In genomic region chr5:133404724-133405123, GRCh38 we compare ENCODE assay signal across 12 cellular contexts.
DNase-seq lines count a peak whose midpoint lies in the region; ATAC-seq and TF ChIP-seq lines count a peak whose summit lies in the region.
"Had no signal": no experiment of that assay in that cellular context is flagged by ENCODE, and none has a peak within 500 bp of the region (broad histone marks: within the 10 kb centered on the region; RNA-seq: fewer than 3 reads in every experiment).

No MANE protein-coding gene starts in this region.

- ATAC-seq in right cardiac atrium (no peak), GM21825 (IDR thresholded peaks at IDR 0.05; ENCODE audit: unreplicated experiment) (no peak)

- no peaks in the 10 kb centered on the region for H4K20me1 ChIP-seq in neural progenitor cell (ENCODE audit: low read depth)

- H3K4me1 Mint-ChIP-seq in neural progenitor cell = peaks cover 35% of the 10 kb centered on the region

- H3K27ac ChIP-seq in neural progenitor cell = no peak overlapping the region
- H3K27ac ChIP-seq in right cardiac atrium (ENCODE audit: low read length) = no peak overlapping the region
- H3K27ac ChIP-seq: cardiac muscle cell, PC-9 had no signal

- no peak overlapping the region for H2AFZ ChIP-seq in neural progenitor cell (replicated peaks)
- H2AFZ ChIP-seq: PC-9 had no signal

- no peaks in the 10 kb centered on the region for H3K79me2 ChIP-seq in neural progenitor cell (ENCODE audit: low read depth)

- no peaks in the 10 kb centered on the region for H3K9me3 Mint-ChIP-seq in neural progenitor cell
- H3K9me3 Mint-ChIP-seq: natural killer cell treated with Interleukin-12 subunit alpha and Interleukin-12 subunit beta and Interleukin-15 and Interleukin-18, amount 100 ng/mL, for 72 hours had no signal

- H3K9me3 ChIP-seq in neural progenitor cell (ENCODE audit: low read depth) = no peaks in the 10 kb centered on the region
- H3K9me3 ChIP-seq in right cardiac atrium (ENCODE audit: control insufficient read depth, low read length) = no peaks in the 10 kb centered on the region

- peaks cover 7% of the 10 kb centered on the region for H3K27me3 Mint-ChIP-seq in neural progenitor cell (ENCODE audit: insufficient read depth, low read depth)

- no peaks in the 10 kb centered on the region for H3F3A ChIP-seq in neural progenitor cell (ENCODE audit: low read depth)

- H3K4me3 Mint-ChIP-seq in neural progenitor cell = peak overlapping the region; percentile 64
- H3K4me3 Mint-ChIP-seq: natural killer cell treated with Interleukin-12 subunit alpha and Interleukin-12 subunit beta and Interleukin-15 and Interleukin-18, amount 100 ng/mL, for 72 hours had no signal

- peak overlapping the region; percentile 57 for H3K27ac Mint-ChIP-seq in neural progenitor cell
- H3K27ac Mint-ChIP-seq: natural killer cell treated with Interleukin-12 subunit alpha and Interleukin-12 subunit beta and Interleukin-15 and Interleukin-18, amount 100 ng/mL, for 72 hours had no signal

- no peaks in the 10 kb centered on the region for H3K36me3 ChIP-seq in neural progenitor cell
- H3K36me3 ChIP-seq: cardiac muscle cell had no signal

- no peak overlapping the region for H3K9ac ChIP-seq in neural progenitor cell

- DNase-seq in Jurkat, Clone E6-1 (ENCODE audit: low read depth, low spot score) = peak; percentile 48
- peak; percentile 46 for DNase-seq in activated CD8-positive, alpha-beta memory T cell treated with anti-CD3 and anti-CD28 coated beads, Interleukin-2, amount 50 U/mL, for 48 hours
- DNase-seq in neural progenitor cell (ENCODE audit: low spot score) (no peak), right cardiac atrium (no peak), inferior parietal cortex (ENCODE audit: extremely low spot score) (no peak)
- DNase-seq: DMS153; PC-9; stimulated activated CD4-positive, alpha-beta T cell treated with anti-CD3 and anti-CD28 coated beads, Interleukin-12 subunit alpha, Interleukin-12 subunit beta, amount 100 ng/mL, for 4 hours had no signal

- TF ChIP-seq CTCF in GM12872 (IDR thresholded peaks at IDR 0.05; ENCODE audit: insufficient read depth, low read depth, low read length) (peak; percentile 26; the same call in 1 of the 3 replicates), neural progenitor cell (IDR thresholded peaks at IDR 0.05) (peak; percentile 42)

- no peaks in the 10 kb centered on the region for H3K27me3 ChIP-seq in neural progenitor cell
- H3K27me3 ChIP-seq in right cardiac atrium (ENCODE audit: control insufficient read depth, insufficient read depth) = no peaks in the 10 kb centered on the region
- H3K27me3 ChIP-seq: cardiac muscle cell had no signal

- intact Hi-C loops in right cardiac atrium (cut with DNase I) = no loop called here

- peaks cover 21% of the 10 kb centered on the region for H3K4me1 ChIP-seq in neural progenitor cell
- no peaks in the 10 kb centered on the region for H3K4me1 ChIP-seq in right cardiac atrium (ENCODE audit: control insufficient read depth, insufficient read depth, low read length)

- H3K4me2 ChIP-seq in neural progenitor cell = no peak overlapping the region
- H3K4me2 ChIP-seq: PC-9 had no signal

- no peaks in the 10 kb centered on the region for H3K36me3 Mint-ChIP-seq in neural progenitor cell
- H3K36me3 Mint-ChIP-seq: natural killer cell treated with Interleukin-12 subunit alpha and Interleukin-12 subunit beta and Interleukin-15 and Interleukin-18, amount 100 ng/mL, for 72 hours had no signal

- H3K4me3 ChIP-seq in Jurkat, Clone E6-1 (ENCODE audit: low read length) = no peak overlapping the region
- H3K4me3 ChIP-seq in neural progenitor cell = no peak overlapping the region
- no peak overlapping the region for H3K4me3 ChIP-seq in right cardiac atrium (ENCODE audit: low read length)
- H3K4me3 ChIP-seq: cardiac muscle cell, PC-9 had no signal

- 70% methylated on average over 7 of the region's 7 CpGs for WGBS in right cardiac atrium

Comparison
In these comparisons a context has a peak if more than half of its experiments do, and no peak if none do; other contexts are left out.
1. DNase-seq: peak in Jurkat, Clone E6-1 (single experiment) and activated CD8-positive, alpha-beta memory T cell treated with anti-CD3 and anti-CD28 coated beads, Interleukin-2, amount 50 U/mL, for 48 hours (single experiment); none in neural progenitor cell (single experiment), right cardiac atrium (0 of 3) and inferior parietal cortex (single experiment).